ENCODE assay signal across 1 cellular context in the genomic region with DNA sequence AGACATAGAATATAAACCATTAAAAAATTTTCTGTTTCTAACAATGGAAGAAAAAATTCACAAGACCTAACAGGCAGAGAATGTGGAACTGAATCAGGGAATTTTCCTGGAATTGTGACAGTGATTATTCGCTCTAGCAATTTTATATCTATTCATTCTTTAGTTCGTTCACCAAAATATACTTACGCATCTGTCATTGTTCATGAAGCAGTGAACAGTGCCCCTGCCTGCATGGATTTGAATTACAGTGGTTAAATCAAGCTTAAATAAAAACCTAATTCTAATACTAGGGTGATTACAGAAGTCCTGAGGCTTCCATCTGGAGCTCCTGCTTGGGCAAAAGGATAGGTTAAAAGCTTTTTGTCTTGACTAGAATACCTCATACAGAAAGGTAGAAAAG.
TF ChIP-seq lines count a peak whose summit lies in the region.

No MANE protein-coding gene starts in this region.

TF ChIP-seq in H1, 55 proteins besides CTCF, POLR2A, EP300 and RAD21:
- TF ChIP-seq SIX5 (IDR thresholded peaks at IDR 0.05; ENCODE audit: low read depth, low read length) (no peak), CTBP2 (IDR thresholded peaks at IDR 0.05; ENCODE audit: borderline replicate concordance, insufficient read depth, insufficient read length, low read length) (no peak), RBBP5 (IDR thresholded peaks at IDR 0.05; ENCODE audit: borderline replicate concordance, low read depth, low read length) (no peak), CEBPB (IDR thresholded peaks at IDR 0.05; ENCODE audit: low read depth, low read length) (no peak), TAF1 (IDR thresholded peaks at IDR 0.05; ENCODE audit: low read depth, low read length) (no peak), CBX5 (IDR thresholded peaks at IDR 0.05; ENCODE audit: low read depth, low read length) (no peak), MAX (IDR thresholded peaks at IDR 0.05) (no peak), SP4 (IDR thresholded peaks at IDR 0.05; ENCODE audit: low read length) (no peak), GTF2F1 (IDR thresholded peaks at IDR 0.05; ENCODE audit: borderline replicate concordance, low read depth, low read length) (no peak), PHF8 (conservative IDR thresholded peaks at IDR 0.05; ENCODE audit: low read depth, low read length) (no peak), CHD1 (IDR thresholded peaks at IDR 0.05; ENCODE audit: low read depth, low read length) (no peak), SUZ12 (IDR thresholded peaks at IDR 0.05; ENCODE audit: low read length) (no peak)
TF ChIP-seq in H1: peak in this region for 0.
